ENCODE assay signal across 10 cellular contexts in genomic region chr5:178590924-178591423, GRCh38. TPM values are rescaled to one million over a fixed set of nuclear protein-coding genes. Genes with fewer than 3 reads are reported as not detected.
DNase-seq lines count a peak whose midpoint lies in the region; ATAC-seq, FAIRE-seq and TF ChIP-seq lines count a peak whose summit lies in the region.
"Had no signal": no experiment of that assay in that cellular context is flagged by ENCODE, and none has a peak within 500 bp of the region (broad histone marks: within the 10 kb centered on the region; RNA-seq: fewer than 3 reads in every experiment).

No MANE protein-coding gene starts in this region.

- ATAC-seq in omental fat pad (ENCODE audit: low FRiP score) (no peak), HG03460 (IDR thresholded peaks at IDR 0.05; ENCODE audit: unreplicated experiment) (no peak), HG03097 (IDR thresholded peaks at IDR 0.05; ENCODE audit: low FRiP score, unreplicated experiment) (no peak)

- no peaks in the 10 kb centered on the region for H3K9me1 ChIP-seq in endothelial cell of umbilical vein (replicated peaks; ENCODE audit: control insufficient read depth, extremely low read depth, insufficient read depth, low read length)

- peaks cover 6% of the 10 kb centered on the region for H3K4me1 ChIP-seq in endothelial cell of umbilical vein (ENCODE audit: control insufficient read depth, extremely low read depth, insufficient read depth, low read length)

- H3K27ac Mint-ChIP-seq in nephron progenitor cell = no peak overlapping the region

- peak overlapping the region; percentile 38; the same call in 1 of the 2 replicates for H3K4me3 ChIP-seq in AG10803 (ENCODE audit: low read length)
- H3K4me3 ChIP-seq in MG63 = peak overlapping the region; percentile 76
- H3K4me3 ChIP-seq in endothelial cell of umbilical vein (replicated peaks in 1 of 3; ENCODE audit: insufficient read depth in 1 of 3, low read depth in 1 of 3, low read length in 3 of 3) = no peak overlapping the region

- CTCF ChIA-PET in endothelial cell of umbilical vein (lab: Charles Lee) = interaction anchor here (0.7 to 1.0 kb wide), 2 partner anchors 312 to 359 kb away, joined by 3 read pairs; no protein-coding TSS in a partner anchor

- no peak for TF ChIP-seq CTCF in AG10803 (conservative IDR thresholded peaks at IDR 0.05; ENCODE audit: low read length)
- TF ChIP-seq CTCF in endothelial cell of umbilical vein (IDR thresholded peaks at IDR 0.05; ENCODE audit: extremely low read depth in 1 of 2, insufficient read depth in 1 of 2, low read depth in 1 of 2, low read length in 2 of 2) = no peak
- no peak for TF ChIP-seq CTCF in nephron progenitor cell (IDR thresholded peaks at IDR 0.05)
- no peak for TF ChIP-seq CTCF in omental fat pad (IDR thresholded peaks at IDR 0.05)

- FAIRE-seq in endothelial cell of umbilical vein (lab: Jason Lieb, UNC) = peak; percentile 24
- FAIRE-seq: HepG2 had no signal

- no peaks in the 10 kb centered on the region for H4K20me1 ChIP-seq in endothelial cell of umbilical vein (replicated peaks; ENCODE audit: control insufficient read depth, extremely low read depth, insufficient read depth, low read length)

- H3K27me3 ChIP-seq in MG63 = no peaks in the 10 kb centered on the region
- H3K27me3 ChIP-seq in endothelial cell of umbilical vein (ENCODE audit: control insufficient read depth in 2 of 2, insufficient read depth in 2 of 2, low read length in 2 of 2) = peaks cover 39 to 58% of the 10 kb centered on the region in 2 experiments

- peaks cover 46% of the 10 kb centered on the region for H3K36me3 ChIP-seq in MG63
- no peaks in the 10 kb centered on the region for H3K36me3 ChIP-seq in endothelial cell of umbilical vein (ENCODE audit: control insufficient read depth in 2 of 2, extremely low read depth in 1 of 2, insufficient read depth in 2 of 2, low read length in 2 of 2)

- H3K27ac ChIP-seq in endothelial cell of umbilical vein (ENCODE audit: insufficient read depth, low read depth, low read length) = no peak overlapping the region

- H3K9me3 ChIP-seq in MG63 = peaks cover 18% of the 10 kb centered on the region
- no peaks in the 10 kb centered on the region for H3K9me3 ChIP-seq in endothelial cell of umbilical vein (replicated peaks; ENCODE audit: control insufficient read depth, insufficient read depth, low read length)

- H2AFZ ChIP-seq in endothelial cell of umbilical vein (ENCODE audit: low read depth, low read length) = no peak overlapping the region

- no peaks in the 10 kb centered on the region for H3K79me2 ChIP-seq in endothelial cell of umbilical vein (ENCODE audit: control insufficient read depth, insufficient read depth, low read length)

- peak; percentile 51 for DNase-seq in AG10803 (ENCODE audit: low read depth)
- DNase-seq in MG63 = peak; percentile 75
- DNase-seq in endothelial cell of umbilical vein (ENCODE audit: low read depth, low spot score) = no peak
- no peak for DNase-seq in nephron progenitor cell
- no peak for DNase-seq in omental fat pad (ENCODE audit: low spot score)
- DNase-seq in NCI-H2107 treated with DMSO at 0.1 percent for 48 hours (lab: John Stamatoyannopoulos, UW; ENCODE audit: unreplicated experiment) = no peak

- dilution Hi-C loops in endothelial cell of umbilical vein (cut with MboI; ENCODE audit: extremely low pct_ligation_motif_present, low sequenced_read_pairs) = no loop called here

- POLR2A ChIA-PET in endothelial cell of umbilical vein (lab: Charles Lee) = no interaction called here

- H3K9me3 Mint-ChIP-seq in nephron progenitor cell = peaks cover 28% of the 10 kb centered on the region

- no TSS peak for BruUV-seq in endothelial cell of umbilical vein (replicated peaks; lab: Mats Ljungman, UMichigan)

- peaks cover 47% of the 10 kb centered on the region for H3K4me1 Mint-ChIP-seq in nephron progenitor cell

- H3K36me3 Mint-ChIP-seq in nephron progenitor cell (ENCODE audit: low read depth) = peaks cover 33% of the 10 kb centered on the region

- H3K9ac ChIP-seq in endothelial cell of umbilical vein (replicated peaks; ENCODE audit: extremely low read depth, insufficient read depth, low read length) = no peak overlapping the region

- no peak overlapping the region for H3K4me2 ChIP-seq in endothelial cell of umbilical vein (ENCODE audit: insufficient read depth, low read length)

- intact Hi-C loops in endothelial cell of umbilical vein (cut with micrococcal nuclease) = loop anchor here (1.0 to 5.0 kb wide), 5 partner anchors 130 to 901 kb away; no protein-coding TSS in a partner anchor

- no peak for TF ChIP-seq POLR2A in endothelial cell of umbilical vein (IDR thresholded peaks at IDR 0.05; ENCODE audit: low read depth, low read length)

- H3K27me3 Mint-ChIP-seq in nephron progenitor cell (ENCODE audit: low read depth, poor library complexity) = peaks cover 51% of the 10 kb centered on the region

- H3K4me3 Mint-ChIP-seq in nephron progenitor cell = peak overlapping the region; percentile 88

TF ChIP-seq in endothelial cell of umbilical vein, 7 proteins besides CTCF, POLR2A, EP300 and RAD21:
- no peak for TF ChIP-seq MYC (IDR thresholded peaks at IDR 0.05; ENCODE audit: low read depth, low read length)
- no peak for TF ChIP-seq MAX (IDR thresholded peaks at IDR 0.05; ENCODE audit: insufficient read depth, insufficient read length)
- TF ChIP-seq JUN (IDR thresholded peaks at IDR 0.05; ENCODE audit: borderline replicate concordance, insufficient read depth, insufficient read length, low read depth) = no peak
- TF ChIP-seq GATA2 (IDR thresholded peaks at IDR 0.05; ENCODE audit: insufficient read depth, insufficient read length, low read depth, low read length) = no peak
- no peak for TF ChIP-seq FOS (IDR thresholded peaks at IDR 0.05; ENCODE audit: borderline replicate concordance, insufficient read depth, low read length)
- no peak for TF ChIP-seq POLR2AphosphoS5 (IDR thresholded peaks at IDR 0.05; ENCODE audit: insufficient read depth, low read depth, low read length)
- no peak for TF ChIP-seq EZH2 (IDR thresholded peaks at IDR 0.05; ENCODE audit: borderline replicate concordance, low read depth, low read length, severe bottlenecking)

RNA-seq across cellular contexts. Expression of gene COL23A1, which starts 0.8 kb away (rescaled TPM):
- 89.5 and 107 TPM in 2 replicates for total RNA-seq in MG63 (2014; rRNA removed; shearing (Covaris generic); ENCODE audit: low replicate concordance)
- total RNA-seq in endothelial cell of umbilical vein (not detected in 2 replicates), omental fat pad (1 to 10 TPM in 1 of 4 donors, under 1 TPM in 3; 0.12 to 1.0 (median 0.49) TPM)
- polyA plus RNA-seq in endothelial cell of umbilical vein = not detected in 2 replicates
- polyA plus RNA-seq in endothelial cell of umbilical vein (2011; cell fraction: cytosol; rRNA removed) = not detected in 2 replicates
- 0.05 TPM in 1 of 2 replicates, not detected in the other for polyA plus RNA-seq in endothelial cell of umbilical vein (2011; cell fraction: nucleus; rRNA removed)
- not detected in 2 replicates for polyA plus RNA-seq in endothelial cell of umbilical vein (2012)
- 0.06 TPM in 1 of 2 replicates, not detected in the other for polyA minus RNA-seq in endothelial cell of umbilical vein
- polyA minus RNA-seq in endothelial cell of umbilical vein (2011; cell fraction: cytosol; rRNA and poly(A)+ RNA removed) = not detected
- polyA minus RNA-seq in endothelial cell of umbilical vein (2011; cell fraction: nucleus; rRNA and poly(A)+ RNA removed) = not detected in 2 replicates
- total RNA-seq: fibroblast of villous mesenchyme, HepG2 had no signal
- polyA plus RNA-seq: HepG2 had no signal

RNA-seq across cellular contexts. Expression of gene CLK4, which starts 35.9 kb away (rescaled TPM):
- total RNA-seq in MG63 (2014; rRNA removed; shearing (Covaris generic); ENCODE audit: low replicate concordance) = 10.0 and 34.1 TPM in 2 replicates
- total RNA-seq in endothelial cell of umbilical vein (19.2 and 19.5 TPM in 2 replicates), omental fat pad (10 to 100 TPM; 18.4 to 62.6 (median 34.6) TPM)
- polyA plus RNA-seq in endothelial cell of umbilical vein = 6.8 and 7.0 TPM in 2 replicates
- 4.0 and 4.4 TPM in 2 replicates for polyA plus RNA-seq in endothelial cell of umbilical vein (2011; cell fraction: cytosol; rRNA removed)
- 48.5 and 62.7 TPM in 2 replicates for polyA plus RNA-seq in endothelial cell of umbilical vein (2011; cell fraction: nucleus; rRNA removed)
- polyA plus RNA-seq in endothelial cell of umbilical vein (2012) = 6.2 and 6.6 TPM in 2 replicates
- polyA minus RNA-seq in endothelial cell of umbilical vein = 20.8 and 27.5 TPM in 2 replicates
- polyA minus RNA-seq in endothelial cell of umbilical vein (2011; cell fraction: cytosol; rRNA and poly(A)+ RNA removed) = 8.3 TPM
- polyA minus RNA-seq in endothelial cell of umbilical vein (2011; cell fraction: nucleus; rRNA and poly(A)+ RNA removed) = 50.5 and 85.9 TPM in 2 replicates

Comparison
In these comparisons a context has a peak if more than half of its experiments do, and no peak if none do; other contexts are left out.
1. DNase-seq: peak in AG10803 (single experiment) and MG63 (single experiment); none in endothelial cell of umbilical vein (single experiment), nephron progenitor cell (single experiment), omental fat pad (single experiment) and NCI-H2107 treated with DMSO at 0.1 percent for 48 hours (single experiment).
2. H3K4me3 ChIP-seq: peak in AG10803 (single experiment) and MG63 (single experiment); none in endothelial cell of umbilical vein (0 of 3).
3. RNA of gene COL23A1, which starts 0.8 kb away (total RNA-seq): 89.5 to 107 TPM in MG63; 0.12 to 1.0 TPM in omental fat pad and not detected in endothelial cell of umbilical vein; every median in the first group is over 10 times any median in the second.